In the genomic region with DNA sequence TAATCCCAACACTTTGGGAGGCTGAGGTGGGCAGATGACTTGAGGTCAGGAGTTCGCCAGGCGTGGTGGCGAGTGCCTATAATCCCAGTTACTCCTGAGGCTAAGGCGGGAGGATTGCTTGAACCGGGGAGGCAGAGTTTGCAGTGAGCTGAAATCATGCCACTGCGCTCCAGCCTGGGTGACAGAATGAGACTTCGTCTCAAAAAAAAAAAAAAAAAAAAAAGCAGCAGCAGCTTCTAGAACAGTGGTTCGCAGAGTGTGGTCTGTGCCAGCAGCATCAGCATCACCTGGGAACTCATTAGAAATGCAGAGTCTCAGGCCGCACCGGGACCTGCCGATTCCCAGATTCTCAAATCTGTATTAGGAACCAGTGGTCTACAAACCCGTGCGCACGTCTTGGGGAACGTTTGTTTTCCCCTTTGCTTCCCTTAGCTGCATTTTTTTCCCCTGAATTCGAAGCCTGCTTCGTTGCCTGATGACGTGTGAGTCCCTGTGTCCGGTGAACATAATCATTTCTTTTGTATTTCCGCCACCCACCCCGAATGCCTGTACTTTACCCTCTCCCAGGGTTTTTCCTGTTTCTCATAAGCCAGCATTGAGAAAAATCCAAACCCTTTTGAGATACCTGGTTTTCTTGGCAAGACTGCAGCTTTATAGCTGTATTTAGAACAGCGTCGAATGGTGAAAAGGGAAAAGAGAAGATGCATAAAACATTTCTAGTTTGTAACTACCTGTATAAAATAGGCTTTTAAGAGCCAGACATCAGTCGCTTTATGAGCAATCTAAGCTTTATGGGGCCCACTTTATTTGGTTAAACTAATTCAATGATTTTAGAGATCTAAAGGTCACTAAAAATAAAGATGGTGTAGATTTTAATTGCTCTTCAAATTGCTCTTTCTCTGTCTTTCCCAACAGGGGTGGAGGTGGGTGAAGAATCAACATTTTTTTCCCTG, we compare ENCODE assay signal across 14 cellular contexts. TPM values are rescaled to one million over a fixed set of nuclear protein-coding genes. Genes with fewer than 3 reads are reported as not detected.
DNase-seq lines count a peak whose midpoint lies in the region; ATAC-seq and TF ChIP-seq lines count a peak whose summit lies in the region.
"Had no signal": no experiment of that assay in that cellular context is flagged by ENCODE, and none has a peak within 500 bp of the region (broad histone marks: within the 10 kb centered on the region; RNA-seq: fewer than 3 reads in every experiment).

No MANE protein-coding gene starts in this region.

- no peak overlapping the region for H4K5ac ChIP-seq in H9 (ENCODE audit: insufficient read length, low read depth, low read length)

- DNase-seq in H9 (no peak), astrocyte of the cerebellum (ENCODE audit: low read depth) (peak; percentile 53), hepatocyte (ENCODE audit: low spot score) (peak; percentile 67), pons (ENCODE audit: low spot score) (peak; percentile 23), ascending aorta (ENCODE audit: low spot score in 2 of 2) (no peak), NCI-H446 treated with DMSO at 0.1 percent for 48 hours (lab: John Stamatoyannopoulos, UW) (no peak)
- DNase-seq in activated CD4-positive, alpha-beta T cell treated with anti-CD3 and anti-CD28 coated beads, Interleukin-2, amount 10 ng/mL, durations not matched to agents 7 days and 5 days: no peak
- DNase-seq: AML-193; effector CD4-positive, alpha-beta T cell; stimulated activated CD4-positive, alpha-beta T cell treated with anti-CD3 and anti-CD28 coated beads, Interleukin-4, amount 100 ng/mL, for 24 hours; stimulated activated naive CD4-positive, alpha-beta T cell had no signal

- no peak overlapping the region for H3K4me3 Mint-ChIP-seq in H9
- no peak overlapping the region for H3K4me3 Mint-ChIP-seq in activated CD4-positive, alpha-beta T cell treated with anti-CD3 and anti-CD28 coated beads, Interleukin-2, amount 10 ng/mL, durations not matched to agents 7 days and 5 days
- H3K4me3 Mint-ChIP-seq: activated naive CD8-positive, alpha-beta T cell had no signal

- H3K79me2 ChIP-seq in H9 (ENCODE audit: insufficient read depth, low read length) (peaks cover 3% of the 10 kb centered on the region; the same call in 1 of the 2 replicates), hepatocyte (peaks cover 79% of the 10 kb centered on the region)

- peaks cover 16% of the 10 kb centered on the region for H3K79me1 ChIP-seq in H9 (ENCODE audit: insufficient read depth, low read depth, low read length, poor library complexity, severe bottlenecking)

- no peaks in the 10 kb centered on the region for H3K9me3 Mint-ChIP-seq in H9
- no peaks in the 10 kb centered on the region for H3K9me3 Mint-ChIP-seq in activated CD4-positive, alpha-beta T cell treated with anti-CD3 and anti-CD28 coated beads, Interleukin-2, amount 10 ng/mL, durations not matched to agents 7 days and 5 days

- H3K4me1 ChIP-seq in H9 (ENCODE audit: insufficient read depth, low read length) (no peaks in the 10 kb centered on the region), hepatocyte (ENCODE audit: insufficient read depth) (peaks cover 32% of the 10 kb centered on the region), ascending aorta (peaks cover 6 to 24% of the 10 kb centered on the region in 2 donors)

- no peak overlapping the region for H3K27ac ChIP-seq in H9 (ENCODE audit: insufficient read length, low read depth, low read length)
- peak overlapping the region; percentile 95 for H3K27ac ChIP-seq in hepatocyte
- H3K27ac ChIP-seq in ascending aorta: no peak overlapping the region

- H4K8ac ChIP-seq in H9 (replicated peaks; ENCODE audit: insufficient read length, low read depth, low read length): no peak overlapping the region

- H3K36me3 ChIP-seq in hepatocyte (replicated peaks; ENCODE audit: insufficient read depth, low read depth): no peaks in the 10 kb centered on the region
- no peaks in the 10 kb centered on the region for H3K36me3 ChIP-seq in ascending aorta

- H3K9me3 ChIP-seq in H9 (ENCODE audit: control insufficient read depth, low read depth, low read length): no peaks in the 10 kb centered on the region
- no peaks in the 10 kb centered on the region for H3K9me3 ChIP-seq in hepatocyte (ENCODE audit: low read depth)
- no peaks in the 10 kb centered on the region for H3K9me3 ChIP-seq in ascending aorta

- no peak overlapping the region for H2AK5ac ChIP-seq in H9 (ENCODE audit: insufficient read length, low read length)

- H2BK15ac ChIP-seq in H9 (ENCODE audit: low read depth, low read length): no peak overlapping the region

- POLR2A ChIA-PET in activated CD4-positive, alpha-beta T cell treated with anti-CD3 and anti-CD28 coated beads, Interleukin-2, amount 10 ng/mL, durations not matched to agents 7 days and 5 days (lab: Charles Lee): no interaction called here

- no peaks in the 10 kb centered on the region for H3K23me2 ChIP-seq in H9 (ENCODE audit: insufficient read length, low read depth, low read length, poor library complexity, severe bottlenecking)

- H4K20me1 ChIP-seq in H9 (ENCODE audit: control insufficient read depth, insufficient read depth, insufficient read length): no peaks in the 10 kb centered on the region
- H4K20me1 ChIP-seq in hepatocyte (ENCODE audit: insufficient read depth, poor library complexity, severe bottlenecking): peaks cover 15% of the 10 kb centered on the region

- H3K27ac Mint-ChIP-seq in H9: peak overlapping the region; percentile 2 to 52 (median 19); a peak in 4 of 7 replicates
- H3K27ac Mint-ChIP-seq in activated CD4-positive, alpha-beta T cell treated with anti-CD3 and anti-CD28 coated beads, Interleukin-2, amount 10 ng/mL, durations not matched to agents 7 days and 5 days: no peak overlapping the region
- H3K27ac Mint-ChIP-seq: activated naive CD8-positive, alpha-beta T cell had no signal

- H2BK20ac ChIP-seq in H9 (ENCODE audit: low read depth, low read length, poor library complexity, severe bottlenecking): no peak overlapping the region

- H3K9me2 ChIP-seq in hepatocyte (replicated peaks; ENCODE audit: insufficient read depth): no peaks in the 10 kb centered on the region

- peaks cover 0 to 10% of the 10 kb centered on the region in 2 experiments; a peak in 2 of 4 replicates for H3K4me1 Mint-ChIP-seq in H9
- H3K4me1 Mint-ChIP-seq in activated CD4-positive, alpha-beta T cell treated with anti-CD3 and anti-CD28 coated beads, Interleukin-2, amount 10 ng/mL, durations not matched to agents 7 days and 5 days: peaks cover 7% of the 10 kb centered on the region

- H2AFZ ChIP-seq in H9 (ENCODE audit: low read length): no peak overlapping the region
- no peak overlapping the region for H2AFZ ChIP-seq in hepatocyte

- TF ChIP-seq CTCF in H9 (conservative IDR thresholded peaks at IDR 0.05) (no peak), astrocyte of the cerebellum (IDR thresholded peaks at IDR 0.05; ENCODE audit: low read depth, low read length, missing control alignments) (no peak), hepatocyte (IDR thresholded peaks at IDR 0.05; ENCODE audit: poor library complexity) (no peak), ascending aorta (IDR thresholded peaks at IDR 0.05) (no peak)

- in situ Hi-C loops in astrocyte of the cerebellum (cut with HindIII; ENCODE audit: low sequenced_read_pairs): loop anchor here (5.0 kb wide), 1 partner anchor 46 kb away; no protein-coding TSS in a partner anchor

- ATAC-seq in HG02763 (IDR thresholded peaks at IDR 0.05; ENCODE audit: unreplicated experiment): no peak

- no peak overlapping the region for H3K23ac ChIP-seq in H9 (ENCODE audit: insufficient read length, low read depth, low read length)

- CTCF ChIA-PET in activated CD4-positive, alpha-beta T cell treated with anti-CD3 and anti-CD28 coated beads, Interleukin-2, amount 10 ng/mL, durations not matched to agents 7 days and 5 days (lab: Charles Lee): interaction anchor here (0.5 to 1.1 kb wide), 3 partner anchors 10 to 714 kb away, joined by 3 to 4 read pairs (median 4); no protein-coding TSS in a partner anchor

- H3K56ac ChIP-seq in H9 (ENCODE audit: insufficient read length, low read depth, low read length): no peak overlapping the region

- H3K27me3 Mint-ChIP-seq in H9 (ENCODE audit: low read depth): no peaks in the 10 kb centered on the region
- no peaks in the 10 kb centered on the region for H3K27me3 Mint-ChIP-seq in activated CD4-positive, alpha-beta T cell treated with anti-CD3 and anti-CD28 coated beads, Interleukin-2, amount 10 ng/mL, durations not matched to agents 7 days and 5 days
- H3K27me3 Mint-ChIP-seq: activated naive CD8-positive, alpha-beta T cell had no signal

- no peak overlapping the region for H3K4ac ChIP-seq in H9 (ENCODE audit: low read depth, low read length)

- no peak overlapping the region for H3K4me2 ChIP-seq in H9 (ENCODE audit: insufficient read depth, insufficient read length, low read length)
- peak overlapping the region; percentile 26 for H3K4me2 ChIP-seq in hepatocyte

- no peak overlapping the region for H2BK12ac ChIP-seq in H9 (ENCODE audit: insufficient read length, low read depth, low read length)

- H3T11ph ChIP-seq in H9 (ENCODE audit: low read length): no peak overlapping the region

- peaks cover 2 to 19% (median 3%) of the 10 kb centered on the region in 3 experiments; a peak in 5 of 7 replicates for H3K36me3 Mint-ChIP-seq in H9 (ENCODE audit: insufficient read depth in 1 of 3, low read depth in 3 of 3)
- no peaks in the 10 kb centered on the region for H3K36me3 Mint-ChIP-seq in activated CD4-positive, alpha-beta T cell treated with anti-CD3 and anti-CD28 coated beads, Interleukin-2, amount 10 ng/mL, durations not matched to agents 7 days and 5 days (ENCODE audit: low read depth)

- H2BK120ac ChIP-seq in H9 (ENCODE audit: low read depth, low read length, poor library complexity, severe bottlenecking): no peak overlapping the region

- no peak overlapping the region for H4K91ac ChIP-seq in H9 (ENCODE audit: insufficient read length, low read depth, low read length)

- H2BK5ac ChIP-seq in H9 (ENCODE audit: insufficient read length, low read length): no peak overlapping the region

- no CpG with 5 or more reads among the region's 24 CpGs for WGBS in H9 (ENCODE audit: extremely low coverage, insufficient read length, low lambda C conversion rate)
- WGBS in hepatocyte (ENCODE audit: low lambda C conversion rate, missing lambda C conversion rate): 52% methylated on average over 24 of the region's 24 CpGs

- no peak overlapping the region for H3K9ac ChIP-seq in H9 (ENCODE audit: extremely low read depth, insufficient read length, low read length)

- H3K27me3 ChIP-seq in H9 (ENCODE audit: insufficient read depth, low read length): no peaks in the 10 kb centered on the region
- H3K27me3 ChIP-seq in hepatocyte: no peaks in the 10 kb centered on the region
- H3K27me3 ChIP-seq in ascending aorta: no peaks in the 10 kb centered on the region

- H3K4me3 ChIP-seq in astrocyte of the cerebellum (ENCODE audit: low read depth, low read length) (no peak overlapping the region), hepatocyte (no peak overlapping the region), ascending aorta (no peak overlapping the region)
- H3K4me3 ChIP-seq: lung had no signal

- intact Hi-C loops in ascending aorta (cut with DNase I): no loop called here

- H3K14ac ChIP-seq in H9 (ENCODE audit: insufficient read depth, low read length): no peak overlapping the region

- no peak overlapping the region for H3K18ac ChIP-seq in H9 (ENCODE audit: insufficient read length, low read depth, low read length)

RNA-seq across cellular contexts. Expression of gene BICRA, which starts 49.8 kb away (rescaled TPM):
- total RNA-seq in H9 (2021) (26.8 and 29.3 TPM in 2 replicates), hepatocyte (2.2 and 3.4 TPM in 2 replicates), ascending aorta (19.7 TPM)
- 3.4 and 5.4 TPM in 2 replicates for polyA plus RNA-seq in hepatocyte
- 10 to 100 TPM; 23.3 to 25.5 TPM for total RNA-seq in activated CD4-positive, alpha-beta T cell treated with anti-CD3 and anti-CD28 coated beads, Interleukin-2, amount 10 ng/mL, durations not matched to agents 7 days and 5 days

RNA-seq across cellular contexts. Expression of gene EHD2, which starts 54.5 kb away (rescaled TPM):
- total RNA-seq in H9 (2021) (18.7 and 19.7 TPM in 2 replicates), hepatocyte (17.8 and 20.8 TPM in 2 replicates), ascending aorta (342 TPM)
- 104 and 120 TPM in 2 replicates for polyA plus RNA-seq in hepatocyte
- total RNA-seq in activated CD4-positive, alpha-beta T cell treated with anti-CD3 and anti-CD28 coated beads, Interleukin-2, amount 10 ng/mL, durations not matched to agents 7 days and 5 days: not detected

Comparison
In these comparisons a context has a peak if more than half of its experiments do, and no peak if none do; other contexts are left out.
1. DNase-seq: peak in astrocyte of the cerebellum (single experiment), hepatocyte (single experiment) and pons (single experiment); none in H9 (single experiment), activated CD4-positive, alpha-beta T cell treated with anti-CD3 and anti-CD28 coated beads, Interleukin-2, amount 10 ng/mL, durations not matched to agents 7 days and 5 days (single experiment), ascending aorta (0 of 2) and NCI-H446 treated with DMSO at 0.1 percent for 48 hours (single experiment).
2. RNA of gene EHD2, which starts 54.5 kb away (total RNA-seq): 342 TPM in ascending aorta (single experiment), 17.8 to 20.8 TPM in hepatocyte and 18.7 to 19.7 TPM in H9; not detected in activated CD4-positive, alpha-beta T cell treated with anti-CD3 and anti-CD28 coated beads, Interleukin-2, amount 10 ng/mL, durations not matched to agents 7 days and 5 days; every median in the first group is over 10 times any median in the second.